15 cellular contexts compared by ENCODE assay signal in genomic region chr16:89845417-89845816, GRCh38. TPM values are rescaled to one million over a fixed set of nuclear protein-coding genes. Genes with fewer than 3 reads are reported as not detected.
A peak's percentile ranks its signal among the peaks of the same experiment; 100 is the strongest.
DNase-seq lines count a peak whose midpoint lies in the region; ATAC-seq, FAIRE-seq and TF ChIP-seq lines count a peak whose summit lies in the region.
"Had no signal": no experiment of that assay in that cellular context is flagged by ENCODE, and none has a peak within 500 bp of the region (broad histone marks: within the 10 kb centered on the region; RNA-seq: fewer than 3 reads in every experiment).

No MANE protein-coding gene starts in this region.

- H3K9me3 ChIP-seq in OCI-LY3 (ENCODE audit: insufficient read depth, low read length) (no peaks in the 10 kb centered on the region), K562 (replicated peaks; ENCODE audit: control insufficient read depth, insufficient read depth, low read depth, low read length) (no peaks in the 10 kb centered on the region), thymus (ENCODE audit: control insufficient read depth) (no peaks in the 10 kb centered on the region)
- H3K9me3 ChIP-seq: left lung had no signal

- POLR2A ChIA-PET in K562 (lab: Yijun Ruan, JAX), result no interaction called here

- H3K4me2 ChIP-seq in OCI-LY3 (ENCODE audit: low read length) (peak overlapping the region; percentile 25), K562 (ENCODE audit: insufficient read depth, low read length) (no peak overlapping the region)

- no peaks in the 10 kb centered on the region for H3K36me3 ChIP-seq in OCI-LY3 (replicated peaks; ENCODE audit: low read depth, low read length)
- no peaks in the 10 kb centered on the region for H3K36me3 ChIP-seq in K562 (ENCODE audit: control insufficient read depth, insufficient read depth, low read length)
- H3K36me3 ChIP-seq in thymus (ENCODE audit: control insufficient read depth, insufficient read depth), result no peaks in the 10 kb centered on the region
- H3K36me3 ChIP-seq: left lung had no signal

- WGBS in K562 (ENCODE audit: insufficient coverage, low coverage, missing lambda C conversion rate), result 57% methylated on average over 12 of the region's 13 CpGs
- WGBS in thymus, result 17% methylated on average over 13 of the region's 13 CpGs

- no peaks in the 10 kb centered on the region for H3K9me1 ChIP-seq in K562 (ENCODE audit: control insufficient read depth, insufficient read depth, low read length)

- no TSS peak for BruUV-seq in K562 (replicated peaks; lab: Mats Ljungman, UMichigan)

- peaks cover 5% of the 10 kb centered on the region; the same call in 1 of the 2 replicates for H3K4me1 ChIP-seq in OCI-LY3 (ENCODE audit: low read length)
- peaks cover 0 to 35% of the 10 kb centered on the region in 2 experiments; a peak in 3 of 5 replicates for H3K4me1 ChIP-seq in K562 (replicated peaks in 1 of 2; ENCODE audit: control insufficient read depth in 2 of 2, insufficient read depth in 2 of 2, low read length in 2 of 2)
- H3K4me1 ChIP-seq in thymus (ENCODE audit: control insufficient read depth, insufficient read depth, low read length), result no peaks in the 10 kb centered on the region
- H3K4me1 ChIP-seq: left lung had no signal

- no peak for TF ChIP-seq RAD21 in K562 (CRISPR knock-in tag; conservative IDR thresholded peaks at IDR 0.05 in 1 of 2, IDR thresholded peaks at IDR 0.05 in 1 of 2)

- no peaks in the 10 kb centered on the region for H3K9me3 Mint-ChIP-seq in activated T-cell treated with anti-CD3 and anti-CD28 coated beads, Interleukin-2, amount 50 U/mL, for 24 hours
- H3K9me3 Mint-ChIP-seq: endodermal cell; T-helper 1 cell treated with Interleukin-12 subunit alpha and Interleukin-12 subunit beta and Interleukin-4 antibody, amounts not matched to agents 30 μg/mL and 1 μg/mL, for 36 hours had no signal

- in situ Hi-C loops in K562 (cut with MboI), result no loop called here

- intact Hi-C loops in K562 (cut with micrococcal nuclease), result no loop called here

- H4K20me1 ChIP-seq in OCI-LY3 (ENCODE audit: insufficient read depth, low read length) (no peaks in the 10 kb centered on the region), K562 (replicated peaks; ENCODE audit: control insufficient read depth, insufficient read depth, low read length) (no peaks in the 10 kb centered on the region)

- no peak for FAIRE-seq in K562 (lab: Jason Lieb, UNC)

- CTCF ChIA-PET in K562 (lab: Yijun Ruan, JAX; ENCODE audit: low intra/inter-chr PET ratio), result no interaction called here

- H3K27ac Mint-ChIP-seq in activated T-cell treated with anti-CD3 and anti-CD28 coated beads, Interleukin-2, amount 50 U/mL, for 24 hours, result no peak overlapping the region
- H3K27ac Mint-ChIP-seq: endodermal cell; T-helper 1 cell treated with Interleukin-12 subunit alpha and Interleukin-12 subunit beta and Interleukin-4 antibody, amounts not matched to agents 30 μg/mL and 1 μg/mL, for 36 hours had no signal

- no peak for TF ChIP-seq POLR2A in K562 (conservative IDR thresholded peaks at IDR 0.05)

- no peaks in the 10 kb centered on the region for H3K79me2 ChIP-seq in OCI-LY3 (ENCODE audit: low read length)
- no peaks in the 10 kb centered on the region for H3K79me2 ChIP-seq in K562 (ENCODE audit: control insufficient read depth, insufficient read depth, low read length)

- H2AFZ ChIP-seq in OCI-LY3 (ENCODE audit: low read depth, low read length) (no peak overlapping the region), K562 (ENCODE audit: low read depth, low read length) (no peak overlapping the region)

- 0 out of 2 replicates have a peak overlapping the region, but pooled peaks have one; percentile 21 for H3K4me3 ChIP-seq in OCI-LY3 (ENCODE audit: low read length)
- no peak overlapping the region for H3K4me3 ChIP-seq in K562
- H3K4me3 ChIP-seq in thymus (ENCODE audit: low read length), result no peak overlapping the region
- H3K4me3 ChIP-seq: left lung had no signal

- peak; percentile 38 for DNase-seq in activated T-cell treated with anti-CD3 and anti-CD28 coated beads, Interleukin-2, amount 50 U/mL, for 24 hours
- DNase-seq in activated T-cell treated with anti-CD3 and anti-CD28 coated beads, Interleukin-2, amount 50 U/mL, for 1 hour, result no peak
- no peak for DNase-seq in K562 (ENCODE audit: extremely low read depth in 1 of 4, low spot score in 3 of 4)
- DNase-seq in DMS153 treated with DMSO at 0.1 percent for 48 hours (lab: John Stamatoyannopoulos, UW; ENCODE audit: unreplicated experiment), result no peak
- no peak for DNase-seq in COR-L47 (lab: John Stamatoyannopoulos, UW)
- DNase-seq in NCI-H2171 (lab: John Stamatoyannopoulos, UW), result no peak
- DNase-seq: ACHN; endodermal cell; left lung; NCI-H774; RPMI8226; stimulated activated CD4-positive, alpha-beta T cell treated with anti-CD3 and anti-CD28 coated beads, Interleukin-12 subunit alpha, Interleukin-12 subunit beta, amount 100 ng/mL, for 4 hours had no signal

- H3K27me3 ChIP-seq in OCI-LY3 (ENCODE audit: low read depth, low read length), result peaks cover 23% of the 10 kb centered on the region
- H3K27me3 ChIP-seq in K562 (ENCODE audit: control insufficient read depth in 2 of 2, insufficient read depth in 2 of 2, low read length in 2 of 2), result no peaks in the 10 kb centered on the region
- no peaks in the 10 kb centered on the region for H3K27me3 ChIP-seq in thymus (ENCODE audit: control insufficient read depth, insufficient read depth)
- H3K27me3 ChIP-seq: left lung had no signal

- no peaks in the 10 kb centered on the region for H3K36me3 Mint-ChIP-seq in activated T-cell treated with anti-CD3 and anti-CD28 coated beads, Interleukin-2, amount 50 U/mL, for 24 hours (ENCODE audit: low read depth)

- H3K4me3 Mint-ChIP-seq in activated T-cell treated with anti-CD3 and anti-CD28 coated beads, Interleukin-2, amount 50 U/mL, for 24 hours, result no peak overlapping the region
- H3K4me3 Mint-ChIP-seq: endodermal cell; T-helper 1 cell treated with Interleukin-12 subunit alpha and Interleukin-12 subunit beta and Interleukin-4 antibody, amounts not matched to agents 30 μg/mL and 1 μg/mL, for 36 hours had no signal

- peak; percentile 25; the same call in 2 of the 3 replicates for ATAC-seq in K562
- ATAC-seq: left lung had no signal

- H3K27me3 Mint-ChIP-seq in activated T-cell treated with anti-CD3 and anti-CD28 coated beads, Interleukin-2, amount 50 U/mL, for 24 hours, result no peaks in the 10 kb centered on the region

- TF ChIP-seq CTCF in OCI-LY3 (IDR thresholded peaks at IDR 0.05; ENCODE audit: low read depth, low read length), result peak; percentile 15; the same call in 1 of the 2 replicates
- TF ChIP-seq CTCF in K562 (IDR thresholded peaks at IDR 0.05 in 2 of 3, conservative IDR thresholded peaks at IDR 0.05 in 1 of 3; ENCODE audit: insufficient read depth in 2 of 3, low read depth in 1 of 3, low read length in 3 of 3), result no peak

- no peak overlapping the region for H3K27ac ChIP-seq in OCI-LY3 (ENCODE audit: low read length)
- H3K27ac ChIP-seq in K562 (ENCODE audit: extremely low read depth, low read depth, low read length), result no peak overlapping the region
- peak overlapping the region; percentile 77 for H3K27ac ChIP-seq in thymus (ENCODE audit: low read depth)
- H3K27ac ChIP-seq: left lung had no signal

- H3K9ac ChIP-seq in OCI-LY3 (ENCODE audit: low read length), result no peak overlapping the region
- H3K9ac ChIP-seq in K562 (ENCODE audit: insufficient read depth in 1 of 2, low read depth in 2 of 2, low read length in 2 of 2), result no peak overlapping the region

- TF ChIP-seq EP300 in K562 (IDR thresholded peaks at IDR 0.05; ENCODE audit: low read length), result no peak

- H3K4me1 Mint-ChIP-seq in activated T-cell treated with anti-CD3 and anti-CD28 coated beads, Interleukin-2, amount 50 U/mL, for 24 hours (ENCODE audit: low read depth), result peaks cover 12% of the 10 kb centered on the region
- H3K4me1 Mint-ChIP-seq: endodermal cell had no signal

RNA-seq across cellular contexts. Expression of gene SPIRE2, which starts 17.1 kb away (rescaled TPM):
- total RNA-seq in K562 (2011; cell fraction: chromatin; rRNA removed; ENCODE audit: low replicate concordance), result 16.2 and 31.3 TPM in 2 replicates
- 15.7 and 25.0 TPM in 2 replicates for total RNA-seq in K562 (2011; cell fraction: nucleolus; rRNA removed)
- total RNA-seq in K562 (2011; cell fraction: nucleoplasm; rRNA removed), result 13.4 and 13.9 TPM in 2 replicates
- 6.5 and 6.9 TPM in 2 replicates for total RNA-seq in K562 (2014; rRNA removed)
- 2.9 TPM in 2 replicates for total RNA-seq in K562 (2014; rRNA removed; fragmentation: Illumina TruSeq; extraction: Trizol)
- 4.1 and 4.6 TPM in 2 replicates for total RNA-seq in K562 (2015; rRNA removed; fragmentation: Illumina TruSeq; extraction: Trizol)
- 6.9 and 8.9 TPM in 2 replicates for total RNA-seq in K562 (2021)
- 4.7 and 6.0 TPM in 2 replicates for polyA plus RNA-seq in K562 (2011; rRNA removed)
- 4.6 and 8.1 TPM in 2 replicates for polyA plus RNA-seq in K562 (2011; cell fraction: cytosol; rRNA removed)
- polyA plus RNA-seq in K562 (2011; cell fraction: nucleus; rRNA removed), result 19.7 and 32.5 TPM in 2 replicates
- polyA plus RNA-seq in K562 (2012), result 3.8 and 5.7 TPM in 2 replicates
- polyA plus RNA-seq in K562 (2014; fragmentation: Illumina TruSeq; extraction: Trizol), result 3.9 and 4.0 TPM in 2 replicates
- under 1 TPM; 0.70 to 0.76 TPM for polyA plus RNA-seq in K562 (2014; fragmentation: Nextera tagmentation; extraction: Ambion mirVana)
- polyA plus RNA-seq in K562 (2014; rRNA removed), result 5.5 and 7.5 TPM in 2 replicates
- polyA minus RNA-seq in K562 (2011; rRNA and poly(A)+ RNA removed), result 2.1 and 3.5 TPM in 2 replicates
- 4.3 and 7.3 TPM in 2 replicates for polyA minus RNA-seq in K562 (2011; cell fraction: cytosol; rRNA and poly(A)+ RNA removed)
- 6.5 and 8.2 TPM in 2 replicates for polyA minus RNA-seq in K562 (2011; cell fraction: nucleus; rRNA and poly(A)+ RNA removed)
- 3.7 TPM for polyA plus RNA-seq in thymus

RNA-seq across cellular contexts. Expression of gene TCF25, which starts 28.0 kb away (rescaled TPM):
- 678 and 1,286 TPM in 2 replicates for total RNA-seq in K562 (2011; cell fraction: chromatin; rRNA removed; ENCODE audit: low replicate concordance)
- total RNA-seq in K562 (2011; cell fraction: nucleolus; rRNA removed), result 495 and 571 TPM in 2 replicates
- total RNA-seq in K562 (2011; cell fraction: nucleoplasm; rRNA removed), result 387 and 470 TPM in 2 replicates
- total RNA-seq in K562 (2014; rRNA removed) (102 and 110 TPM in 2 replicates), K562 (2014; rRNA removed; fragmentation: Illumina TruSeq; extraction: Trizol) (37.2 and 38.0 TPM in 2 replicates), K562 (2015; rRNA removed; fragmentation: Illumina TruSeq; extraction: Trizol) (63.2 and 65.1 TPM in 2 replicates), K562 (2021) (123 and 140 TPM in 2 replicates)
- polyA plus RNA-seq in K562 (2011; rRNA removed) (83.8 and 123 TPM in 2 replicates), K562 (2014; fragmentation: Illumina TruSeq; extraction: Trizol) (87.5 and 96.8 TPM in 2 replicates), K562 (2014; fragmentation: Nextera tagmentation; extraction: Ambion mirVana) (1 to 10 TPM; 9.0 TPM), K562 (2014; rRNA removed) (122 and 154 TPM in 2 replicates), thymus (200 TPM)
- 86.7 and 116 TPM in 2 replicates for polyA plus RNA-seq in K562 (2011; cell fraction: cytosol; rRNA removed)
- polyA plus RNA-seq in K562 (2011; cell fraction: nucleus; rRNA removed), result 392 and 540 TPM in 2 replicates
- polyA plus RNA-seq in K562 (2012), result 147 and 150 TPM in 2 replicates
- 51.2 and 58.2 TPM in 2 replicates for polyA minus RNA-seq in K562 (2011; rRNA and poly(A)+ RNA removed)
- polyA minus RNA-seq in K562 (2011; cell fraction: cytosol; rRNA and poly(A)+ RNA removed), result 47.2 and 50.0 TPM in 2 replicates
- polyA minus RNA-seq in K562 (2011; cell fraction: nucleus; rRNA and poly(A)+ RNA removed), result 72.7 and 97.1 TPM in 2 replicates

RNA-seq across cellular contexts. Expression of gene FANCA, which starts 29.0 kb away (rescaled TPM):
- 912 and 1,798 TPM in 2 replicates for total RNA-seq in K562 (2011; cell fraction: chromatin; rRNA removed; ENCODE audit: low replicate concordance)
- total RNA-seq in K562 (2011; cell fraction: nucleolus; rRNA removed), result 750 and 775 TPM in 2 replicates
- total RNA-seq in K562 (2011; cell fraction: nucleoplasm; rRNA removed), result 650 and 708 TPM in 2 replicates
- total RNA-seq in K562 (2014; rRNA removed) (53.4 and 72.0 TPM in 2 replicates), K562 (2014; rRNA removed; fragmentation: Illumina TruSeq; extraction: Trizol) (40.2 and 48.6 TPM in 2 replicates), K562 (2015; rRNA removed; fragmentation: Illumina TruSeq; extraction: Trizol) (46.4 and 51.6 TPM in 2 replicates), K562 (2021) (108 and 115 TPM in 2 replicates)
- polyA plus RNA-seq in K562 (2011; rRNA removed) (65.4 and 83.5 TPM in 2 replicates), K562 (2014; fragmentation: Illumina TruSeq; extraction: Trizol) (72.8 and 78.9 TPM in 2 replicates), K562 (2014; fragmentation: Nextera tagmentation; extraction: Ambion mirVana) (1 to 10 TPM; 6.9 to 9.3 TPM), K562 (2014; rRNA removed) (114 TPM in 2 replicates), thymus (11.1 TPM)
- 48.3 and 57.4 TPM in 2 replicates for polyA plus RNA-seq in K562 (2011; cell fraction: cytosol; rRNA removed)
- polyA plus RNA-seq in K562 (2011; cell fraction: nucleus; rRNA removed), result 378 and 509 TPM in 2 replicates
- 61.8 and 65.9 TPM in 2 replicates for polyA plus RNA-seq in K562 (2012)
- polyA minus RNA-seq in K562 (2011; rRNA and poly(A)+ RNA removed), result 109 and 120 TPM in 2 replicates
- 54.5 and 57.5 TPM in 2 replicates for polyA minus RNA-seq in K562 (2011; cell fraction: cytosol; rRNA and poly(A)+ RNA removed)
- 197 and 206 TPM in 2 replicates for polyA minus RNA-seq in K562 (2011; cell fraction: nucleus; rRNA and poly(A)+ RNA removed)
